ENCODE assay signal across 10 cellular contexts in genomic region chr10:60978287-60979115, GRCh38. TPM values are rescaled to one million over a fixed set of nuclear protein-coding genes. Genes with fewer than 3 reads are reported as not detected.
DNase-seq lines count a peak whose midpoint lies in the region; ATAC-seq and TF ChIP-seq lines count a peak whose summit lies in the region.
"Had no signal": no experiment of that assay in that cellular context is flagged by ENCODE, and none has a peak within 500 bp of the region (broad histone marks: within the 10 kb centered on the region; RNA-seq: fewer than 3 reads in every experiment).

No MANE protein-coding gene starts in this region.

- no peak for ATAC-seq in HG03571 (IDR thresholded peaks at IDR 0.05; ENCODE audit: unreplicated experiment)
- ATAC-seq: heart left ventricle had no signal

- TF ChIP-seq CTCF in adrenal gland (IDR thresholded peaks at IDR 0.05) = no peak

- no peaks in the 10 kb centered on the region for H3K9me3 ChIP-seq in adrenal gland (replicated peaks in 1 of 3)
- H3K9me3 ChIP-seq: heart left ventricle, sigmoid colon had no signal

- H3K27ac ChIP-seq in adrenal gland = peak overlapping the region; percentile 14 to 64 (median 54)
- H3K27ac ChIP-seq: heart left ventricle, sigmoid colon had no signal

- WGBS in adrenal gland, 4 donors = 18 to 27% (median 24%) methylated on average over 7 of the region's 7 CpGs

- DNase-seq in A172 (ENCODE audit: low spot score) (peak; percentile 80), HUDEP-2 (lab: John Stamatoyannopoulos, UW; ENCODE audit: unreplicated experiment in 76 of 76) (peak in 72 of 76 experiments; percentile 8 to 88 (median 64)), adrenal gland (peak; percentile 49 to 82 (median 76)), inferior parietal cortex (ENCODE audit: extremely low spot score) (peak; percentile 51), activated gamma-delta T cell treated with Interleukin-2 at 50 U/mL for 16 hours (no peak), T-helper 1 cell (no peak)
- DNase-seq in central memory CD4-positive, alpha-beta T cell = no peak
- DNase-seq: heart left ventricle, sigmoid colon had no signal

- H3K4me1 ChIP-seq in adrenal gland (replicated peaks in 1 of 2) = peaks cover 20 to 43% of the 10 kb centered on the region in 2 donors
- H3K4me1 ChIP-seq: sigmoid colon had no signal

- H3K27me3 ChIP-seq in adrenal gland = no peaks in the 10 kb centered on the region
- H3K27me3 ChIP-seq: heart left ventricle, sigmoid colon had no signal

- peak in 1 of 2 donors; percentile 50 for TF ChIP-seq POLR2A in adrenal gland (IDR thresholded peaks at IDR 0.05)

- H3K36me3 ChIP-seq in adrenal gland (replicated peaks in 1 of 2) = no peaks in the 10 kb centered on the region
- H3K36me3 ChIP-seq: heart left ventricle, sigmoid colon had no signal

- H3K4me3 ChIP-seq in adrenal gland = no peak overlapping the region
- H3K4me3 ChIP-seq: heart left ventricle, sigmoid colon had no signal

- intact Hi-C loops in adrenal gland (cut with DNase I) = no loop called here

RNA-seq across cellular contexts. Expression of gene RHOBTB1, which starts 34.5 kb away (rescaled TPM):
- 44.4 and 57.2 TPM in 2 replicates for total RNA-seq in A172 (2014; rRNA removed; shearing (Covaris generic))
- total RNA-seq in adrenal gland = 10 to 100 TPM; 16.0 to 46.6 (median 30.3) TPM
- polyA plus RNA-seq in adrenal gland = 10 to 100 TPM in 2 of 3 donors, 1 to 10 TPM in 1; 7.9 to 17.8 (median 16.2) TPM

Comparison
In these comparisons a context has a peak if more than half of its experiments do, and no peak if none do; other contexts are left out.
1. DNase-seq: peak in A172 (single experiment), HUDEP-2 (72 of 76), adrenal gland (7 of 7) and inferior parietal cortex (single experiment); none in central memory CD4-positive, alpha-beta T cell (single experiment), activated gamma-delta T cell treated with Interleukin-2 at 50 U/mL for 16 hours (single experiment) and T-helper 1 cell (0 of 5).